Comparison of ENCODE assay signal across 1 cellular context in the genomic region with DNA sequence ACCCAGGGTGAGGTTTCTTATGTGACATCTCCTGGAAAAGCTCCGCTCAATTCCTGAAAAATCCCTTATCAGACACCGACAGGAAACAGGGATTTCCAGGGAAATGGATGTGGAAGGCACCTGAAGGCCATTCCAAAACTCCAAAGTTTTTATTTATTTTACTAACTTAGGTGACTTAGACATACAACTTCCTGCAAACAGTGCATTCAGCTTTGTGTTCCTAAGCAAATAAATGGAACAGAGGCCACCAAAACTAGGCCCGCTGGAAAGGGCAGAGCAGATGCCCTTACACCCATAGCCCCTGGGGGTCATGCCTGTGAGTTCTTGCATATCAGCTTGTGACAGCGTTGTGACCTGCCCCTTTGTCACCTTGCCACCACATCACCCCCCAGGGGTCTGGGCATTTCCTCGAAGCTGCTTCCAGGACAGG.
TF ChIP-seq lines count a peak whose summit lies in the region.

No MANE protein-coding gene starts in this region.

TF ChIP-seq in HepG2, 621 proteins besides CTCF, POLR2A, EP300 and RAD21 (continued from another document and continues in another):
- TF ChIP-seq, protein P1, sequence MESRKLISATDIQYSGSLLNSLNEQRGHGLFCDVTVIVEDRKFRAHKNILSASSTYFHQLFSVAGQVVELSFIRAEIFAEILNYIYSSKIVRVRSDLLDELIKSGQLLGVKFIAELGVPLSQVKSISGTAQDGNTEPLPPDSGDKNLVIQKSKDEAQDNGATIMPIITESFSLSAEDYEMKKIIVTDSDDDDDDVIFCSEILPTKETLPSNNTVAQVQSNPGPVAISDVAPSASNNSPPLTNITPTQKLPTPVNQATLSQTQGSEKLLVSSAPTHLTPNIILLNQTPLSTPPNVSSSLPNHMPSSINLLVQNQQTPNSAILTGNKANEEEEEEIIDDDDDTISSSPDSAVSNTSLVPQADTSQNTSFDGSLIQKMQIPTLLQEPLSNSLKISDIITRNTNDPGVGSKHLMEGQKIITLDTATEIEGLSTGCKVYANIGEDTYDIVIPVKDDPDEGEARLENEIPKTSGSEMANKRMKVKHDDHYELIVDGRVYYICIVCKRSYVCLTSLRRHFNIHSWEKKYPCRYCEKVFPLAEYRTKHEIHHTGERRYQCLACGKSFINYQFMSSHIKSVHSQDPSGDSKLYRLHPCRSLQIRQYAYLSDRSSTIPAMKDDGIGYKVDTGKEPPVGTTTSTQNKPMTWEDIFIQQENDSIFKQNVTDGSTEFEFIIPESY (CRISPR knock-in tag; IDR thresholded peaks at IDR 0.05) = no peak
- TF ChIP-seq MYC (CRISPR knock-in tag; IDR thresholded peaks at IDR 0.05; ENCODE audit: borderline replicate concordance) (peak; percentile 49; the same call in 1 of the 2 replicates), RCOR2 (CRISPR knock-in tag; IDR thresholded peaks at IDR 0.05) (peak; percentile 53; the same call in 1 of the 2 replicates), GFI1 (CRISPR knock-in tag; IDR thresholded peaks at IDR 0.05; ENCODE audit: borderline replicate concordance) (peak; percentile 87), ARID2 (CRISPR knock-in tag; IDR thresholded peaks at IDR 0.05; ENCODE audit: borderline replicate concordance) (no peak), ZSCAN29 (CRISPR knock-in tag; conservative IDR thresholded peaks at IDR 0.05) (no peak), ZNF572 (CRISPR knock-in tag; IDR thresholded peaks at IDR 0.05) (no peak), MIER3 (CRISPR knock-in tag; IDR thresholded peaks at IDR 0.05; ENCODE audit: borderline replicate concordance) (peak; percentile 41; the same call in 1 of the 2 replicates), TBX2 (CRISPR knock-in tag; IDR thresholded peaks at IDR 0.05; ENCODE audit: borderline replicate concordance) (peak; percentile 49; the same call in 1 of the 2 replicates), ERF (CRISPR knock-in tag; IDR thresholded peaks at IDR 0.05) (peak; percentile 83), KMT2B (CRISPR knock-in tag; IDR thresholded peaks at IDR 0.05) (no peak), FOSL2 (CRISPR knock-in tag; IDR thresholded peaks at IDR 0.05) (peak; percentile 59), TBL1XR1 (IDR thresholded peaks at IDR 0.05; ENCODE audit: borderline replicate concordance, low read length, partially characterized antibody) (peak; percentile 57), FOXM1 (CRISPR knock-in tag; IDR thresholded peaks at IDR 0.05) (no peak), ZNF564 (CRISPR knock-in tag; IDR thresholded peaks at IDR 0.05) (no peak), ZNF746 (CRISPR knock-in tag; IDR thresholded peaks at IDR 0.05) (no peak), ZFP1 (CRISPR knock-in tag; IDR thresholded peaks at IDR 0.05) (no peak), PHF21A (CRISPR knock-in tag; IDR thresholded peaks at IDR 0.05) (no peak), MXI1 (IDR thresholded peaks at IDR 0.05; ENCODE audit: borderline replicate concordance, low read depth, low read length) (no peak), SOX6 (IDR thresholded peaks at IDR 0.05) (no peak), SOX6 (CRISPR knock-in tag; IDR thresholded peaks at IDR 0.05) (peak; percentile 87), ZBTB3 (CRISPR knock-in tag; IDR thresholded peaks at IDR 0.05; ENCODE audit: borderline replicate concordance, low read depth) (no peak), ZNF251 (CRISPR knock-in tag; IDR thresholded peaks at IDR 0.05) (no peak)
- TF ChIP-seq, protein P2, sequence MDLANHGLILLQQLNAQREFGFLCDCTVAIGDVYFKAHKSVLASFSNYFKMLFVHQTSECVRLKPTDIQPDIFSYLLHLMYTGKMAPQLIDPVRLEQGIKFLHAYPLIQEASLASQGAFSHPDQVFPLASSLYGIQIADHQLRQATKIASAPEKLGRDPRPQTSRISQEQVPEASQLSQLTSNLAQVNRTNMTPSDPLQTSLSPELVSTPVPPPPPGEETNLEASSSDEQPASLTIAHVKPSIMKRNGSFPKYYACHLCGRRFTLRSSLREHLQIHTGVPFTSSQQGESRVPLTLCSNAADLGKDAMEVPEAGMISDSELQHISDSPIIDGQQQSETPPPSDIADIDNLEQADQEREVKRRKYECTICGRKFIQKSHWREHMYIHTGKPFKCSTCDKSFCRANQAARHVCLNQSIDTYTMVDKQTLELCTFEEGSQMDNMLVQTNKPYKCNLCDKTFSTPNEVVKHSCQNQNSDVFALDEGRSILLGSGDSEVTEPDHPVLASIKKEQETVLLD (CRISPR knock-in tag; IDR thresholded peaks at IDR 0.05; ENCODE audit: low read depth) = no peak
- TF ChIP-seq, protein P3, sequence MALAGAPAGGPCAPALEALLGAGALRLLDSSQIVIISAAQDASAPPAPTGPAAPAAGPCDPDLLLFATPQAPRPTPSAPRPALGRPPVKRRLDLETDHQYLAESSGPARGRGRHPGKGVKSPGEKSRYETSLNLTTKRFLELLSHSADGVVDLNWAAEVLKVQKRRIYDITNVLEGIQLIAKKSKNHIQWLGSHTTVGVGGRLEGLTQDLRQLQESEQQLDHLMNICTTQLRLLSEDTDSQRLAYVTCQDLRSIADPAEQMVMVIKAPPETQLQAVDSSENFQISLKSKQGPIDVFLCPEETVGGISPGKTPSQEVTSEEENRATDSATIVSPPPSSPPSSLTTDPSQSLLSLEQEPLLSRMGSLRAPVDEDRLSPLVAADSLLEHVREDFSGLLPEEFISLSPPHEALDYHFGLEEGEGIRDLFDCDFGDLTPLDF (CRISPR knock-in tag; IDR thresholded peaks at IDR 0.05) = no peak
- TF ChIP-seq, protein P4, sequence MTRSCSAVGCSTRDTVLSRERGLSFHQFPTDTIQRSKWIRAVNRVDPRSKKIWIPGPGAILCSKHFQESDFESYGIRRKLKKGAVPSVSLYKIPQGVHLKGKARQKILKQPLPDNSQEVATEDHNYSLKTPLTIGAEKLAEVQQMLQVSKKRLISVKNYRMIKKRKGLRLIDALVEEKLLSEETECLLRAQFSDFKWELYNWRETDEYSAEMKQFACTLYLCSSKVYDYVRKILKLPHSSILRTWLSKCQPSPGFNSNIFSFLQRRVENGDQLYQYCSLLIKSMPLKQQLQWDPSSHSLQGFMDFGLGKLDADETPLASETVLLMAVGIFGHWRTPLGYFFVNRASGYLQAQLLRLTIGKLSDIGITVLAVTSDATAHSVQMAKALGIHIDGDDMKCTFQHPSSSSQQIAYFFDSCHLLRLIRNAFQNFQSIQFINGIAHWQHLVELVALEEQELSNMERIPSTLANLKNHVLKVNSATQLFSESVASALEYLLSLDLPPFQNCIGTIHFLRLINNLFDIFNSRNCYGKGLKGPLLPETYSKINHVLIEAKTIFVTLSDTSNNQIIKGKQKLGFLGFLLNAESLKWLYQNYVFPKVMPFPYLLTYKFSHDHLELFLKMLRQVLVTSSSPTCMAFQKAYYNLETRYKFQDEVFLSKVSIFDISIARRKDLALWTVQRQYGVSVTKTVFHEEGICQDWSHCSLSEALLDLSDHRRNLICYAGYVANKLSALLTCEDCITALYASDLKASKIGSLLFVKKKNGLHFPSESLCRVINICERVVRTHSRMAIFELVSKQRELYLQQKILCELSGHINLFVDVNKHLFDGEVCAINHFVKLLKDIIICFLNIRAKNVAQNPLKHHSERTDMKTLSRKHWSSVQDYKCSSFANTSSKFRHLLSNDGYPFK (CRISPR knock-in tag; IDR thresholded peaks at IDR 0.05; ENCODE audit: borderline replicate concordance) = no peak
- TF ChIP-seq, protein P5, sequence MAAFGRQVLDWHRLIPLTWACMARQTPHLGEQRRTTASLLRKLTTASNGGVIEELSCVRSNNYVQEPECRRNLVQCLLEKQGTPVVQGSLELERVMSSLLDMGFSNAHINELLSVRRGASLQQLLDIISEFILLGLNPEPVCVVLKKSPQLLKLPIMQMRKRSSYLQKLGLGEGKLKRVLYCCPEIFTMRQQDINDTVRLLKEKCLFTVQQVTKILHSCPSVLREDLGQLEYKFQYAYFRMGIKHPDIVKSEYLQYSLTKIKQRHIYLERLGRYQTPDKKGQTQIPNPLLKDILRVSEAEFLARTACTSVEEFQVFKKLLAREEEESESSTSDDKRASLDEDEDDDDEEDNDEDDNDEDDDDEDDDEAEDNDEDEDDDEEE (CRISPR knock-in tag; IDR thresholded peaks at IDR 0.05) = no peak
- TF ChIP-seq, protein P6, sequence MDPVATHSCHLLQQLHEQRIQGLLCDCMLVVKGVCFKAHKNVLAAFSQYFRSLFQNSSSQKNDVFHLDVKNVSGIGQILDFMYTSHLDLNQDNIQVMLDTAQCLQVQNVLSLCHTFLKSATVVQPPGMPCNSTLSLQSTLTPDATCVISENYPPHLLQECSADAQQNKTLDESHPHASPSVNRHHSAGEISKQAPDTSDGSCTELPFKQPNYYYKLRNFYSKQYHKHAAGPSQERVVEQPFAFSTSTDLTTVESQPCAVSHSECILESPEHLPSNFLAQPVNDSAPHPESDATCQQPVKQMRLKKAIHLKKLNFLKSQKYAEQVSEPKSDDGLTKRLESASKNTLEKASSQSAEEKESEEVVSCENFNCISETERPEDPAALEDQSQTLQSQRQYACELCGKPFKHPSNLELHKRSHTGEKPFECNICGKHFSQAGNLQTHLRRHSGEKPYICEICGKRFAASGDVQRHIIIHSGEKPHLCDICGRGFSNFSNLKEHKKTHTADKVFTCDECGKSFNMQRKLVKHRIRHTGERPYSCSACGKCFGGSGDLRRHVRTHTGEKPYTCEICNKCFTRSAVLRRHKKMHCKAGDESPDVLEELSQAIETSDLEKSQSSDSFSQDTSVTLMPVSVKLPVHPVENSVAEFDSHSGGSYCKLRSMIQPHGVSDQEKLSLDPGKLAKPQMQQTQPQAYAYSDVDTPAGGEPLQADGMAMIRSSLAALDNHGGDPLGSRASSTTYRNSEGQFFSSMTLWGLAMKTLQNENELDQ (CRISPR knock-in tag; IDR thresholded peaks at IDR 0.05; ENCODE audit: borderline replicate concordance) = no peak
- TF ChIP-seq, protein P7, sequence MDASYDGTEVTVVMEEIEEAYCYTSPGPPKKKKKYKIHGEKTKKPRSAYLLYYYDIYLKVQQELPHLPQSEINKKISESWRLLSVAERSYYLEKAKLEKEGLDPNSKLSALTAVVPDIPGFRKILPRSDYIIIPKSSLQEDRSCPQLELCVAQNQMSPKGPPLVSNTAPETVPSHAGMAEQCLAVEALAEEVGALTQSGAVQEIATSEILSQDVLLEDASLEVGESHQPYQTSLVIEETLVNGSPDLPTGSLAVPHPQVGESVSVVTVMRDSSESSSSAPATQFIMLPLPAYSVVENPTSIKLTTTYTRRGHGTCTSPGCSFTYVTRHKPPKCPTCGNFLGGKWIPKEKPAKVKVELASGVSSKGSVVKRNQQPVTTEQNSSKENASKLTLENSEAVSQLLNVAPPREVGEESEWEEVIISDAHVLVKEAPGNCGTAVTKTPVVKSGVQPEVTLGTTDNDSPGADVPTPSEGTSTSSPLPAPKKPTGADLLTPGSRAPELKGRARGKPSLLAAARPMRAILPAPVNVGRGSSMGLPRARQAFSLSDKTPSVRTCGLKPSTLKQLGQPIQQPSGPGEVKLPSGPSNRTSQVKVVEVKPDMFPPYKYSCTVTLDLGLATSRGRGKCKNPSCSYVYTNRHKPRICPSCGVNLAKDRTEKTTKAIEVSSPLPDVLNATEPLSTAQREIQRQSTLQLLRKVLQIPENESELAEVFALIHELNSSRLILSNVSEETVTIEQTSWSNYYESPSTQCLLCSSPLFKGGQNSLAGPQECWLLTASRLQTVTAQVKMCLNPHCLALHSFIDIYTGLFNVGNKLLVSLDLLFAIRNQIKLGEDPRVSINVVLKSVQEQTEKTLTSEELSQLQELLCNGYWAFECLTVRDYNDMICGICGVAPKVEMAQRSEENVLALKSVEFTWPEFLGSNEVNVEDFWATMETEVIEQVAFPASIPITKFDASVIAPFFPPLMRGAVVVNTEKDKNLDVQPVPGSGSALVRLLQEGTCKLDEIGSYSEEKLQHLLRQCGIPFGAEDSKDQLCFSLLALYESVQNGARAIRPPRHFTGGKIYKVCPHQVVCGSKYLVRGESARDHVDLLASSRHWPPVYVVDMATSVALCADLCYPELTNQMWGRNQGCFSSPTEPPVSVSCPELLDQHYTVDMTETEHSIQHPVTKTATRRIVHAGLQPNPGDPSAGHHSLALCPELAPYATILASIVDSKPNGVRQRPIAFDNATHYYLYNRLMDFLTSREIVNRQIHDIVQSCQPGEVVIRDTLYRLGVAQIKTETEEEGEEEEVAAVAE (CRISPR knock-in tag; IDR thresholded peaks at IDR 0.05; ENCODE audit: borderline replicate concordance) = no peak
- TF ChIP-seq, protein P8, sequence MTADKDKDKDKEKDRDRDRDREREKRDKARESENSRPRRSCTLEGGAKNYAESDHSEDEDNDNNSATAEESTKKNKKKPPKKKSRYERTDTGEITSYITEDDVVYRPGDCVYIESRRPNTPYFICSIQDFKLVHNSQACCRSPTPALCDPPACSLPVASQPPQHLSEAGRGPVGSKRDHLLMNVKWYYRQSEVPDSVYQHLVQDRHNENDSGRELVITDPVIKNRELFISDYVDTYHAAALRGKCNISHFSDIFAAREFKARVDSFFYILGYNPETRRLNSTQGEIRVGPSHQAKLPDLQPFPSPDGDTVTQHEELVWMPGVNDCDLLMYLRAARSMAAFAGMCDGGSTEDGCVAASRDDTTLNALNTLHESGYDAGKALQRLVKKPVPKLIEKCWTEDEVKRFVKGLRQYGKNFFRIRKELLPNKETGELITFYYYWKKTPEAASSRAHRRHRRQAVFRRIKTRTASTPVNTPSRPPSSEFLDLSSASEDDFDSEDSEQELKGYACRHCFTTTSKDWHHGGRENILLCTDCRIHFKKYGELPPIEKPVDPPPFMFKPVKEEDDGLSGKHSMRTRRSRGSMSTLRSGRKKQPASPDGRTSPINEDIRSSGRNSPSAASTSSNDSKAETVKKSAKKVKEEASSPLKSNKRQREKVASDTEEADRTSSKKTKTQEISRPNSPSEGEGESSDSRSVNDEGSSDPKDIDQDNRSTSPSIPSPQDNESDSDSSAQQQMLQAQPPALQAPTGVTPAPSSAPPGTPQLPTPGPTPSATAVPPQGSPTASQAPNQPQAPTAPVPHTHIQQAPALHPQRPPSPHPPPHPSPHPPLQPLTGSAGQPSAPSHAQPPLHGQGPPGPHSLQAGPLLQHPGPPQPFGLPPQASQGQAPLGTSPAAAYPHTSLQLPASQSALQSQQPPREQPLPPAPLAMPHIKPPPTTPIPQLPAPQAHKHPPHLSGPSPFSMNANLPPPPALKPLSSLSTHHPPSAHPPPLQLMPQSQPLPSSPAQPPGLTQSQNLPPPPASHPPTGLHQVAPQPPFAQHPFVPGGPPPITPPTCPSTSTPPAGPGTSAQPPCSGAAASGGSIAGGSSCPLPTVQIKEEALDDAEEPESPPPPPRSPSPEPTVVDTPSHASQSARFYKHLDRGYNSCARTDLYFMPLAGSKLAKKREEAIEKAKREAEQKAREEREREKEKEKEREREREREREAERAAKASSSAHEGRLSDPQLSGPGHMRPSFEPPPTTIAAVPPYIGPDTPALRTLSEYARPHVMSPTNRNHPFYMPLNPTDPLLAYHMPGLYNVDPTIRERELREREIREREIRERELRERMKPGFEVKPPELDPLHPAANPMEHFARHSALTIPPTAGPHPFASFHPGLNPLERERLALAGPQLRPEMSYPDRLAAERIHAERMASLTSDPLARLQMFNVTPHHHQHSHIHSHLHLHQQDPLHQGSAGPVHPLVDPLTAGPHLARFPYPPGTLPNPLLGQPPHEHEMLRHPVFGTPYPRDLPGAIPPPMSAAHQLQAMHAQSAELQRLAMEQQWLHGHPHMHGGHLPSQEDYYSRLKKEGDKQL (CRISPR knock-in tag; IDR thresholded peaks at IDR 0.05; ENCODE audit: low read depth) = peak; percentile 37
